22 cellular contexts compared by ENCODE assay signal in the genomic region with DNA sequence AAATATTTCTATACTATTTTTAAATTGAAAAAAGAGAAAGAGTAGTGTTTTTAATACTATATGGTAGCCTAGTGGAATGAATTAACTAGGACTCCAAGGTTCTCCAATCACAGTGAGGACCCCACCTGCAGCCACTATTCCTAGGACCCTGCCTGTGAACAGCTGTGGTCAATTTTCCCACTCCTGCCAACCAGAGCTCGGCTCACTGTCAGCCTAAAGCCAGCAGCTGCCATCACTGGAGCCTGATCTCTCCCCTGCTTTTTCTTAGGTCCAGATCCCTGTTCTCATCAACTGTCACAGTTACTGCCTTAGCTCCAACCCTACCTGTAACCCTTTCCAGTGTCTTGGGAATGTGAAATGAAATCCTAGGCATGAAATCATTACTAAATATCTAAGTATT.
"Had no signal": no experiment of that assay in that cellular context is flagged by ENCODE, and none has a peak within 500 bp of the region (broad histone marks: within the 10 kb centered on the region; RNA-seq: fewer than 3 reads in every experiment).

No MANE protein-coding gene starts in this region.

- DNase-seq: activated B cell treated with CpG ODN at 0.5 μM for 24 hours; activated CD4-positive, alpha-beta T cell treated with anti-CD3 and anti-CD28 coated beads for 1 hour; activated CD4-positive, alpha-beta T cell treated with anti-CD3 and anti-CD28 coated beads, Interleukin-2, amount 10 ng/mL, durations not matched to agents 24 days and 14 days; activated CD4-positive, alpha-beta T cell treated with anti-CD3 and anti-CD28 coated beads, Interleukin-2, amount 50 U/mL, for 48 hours; activated CD8-positive, alpha-beta memory T cell treated with anti-CD3 and anti-CD28 coated beads, Interleukin-2, amount 10 ng/mL, durations not matched to agents 7 days and 5 days; activated gamma-delta T cell; activated naive CD4-positive, alpha-beta T cell treated with anti-CD3 and anti-CD28 coated beads for 36 hours; activated T-cell treated with anti-CD3 and anti-CD28 coated beads, Interleukin-2, amount 50 U/mL, for 4 hours; KG1; NCI-H1048; NCI-H1930; NCI-H2171; NCI-H2227 treated with DMSO at 0.1 percent for 48 hours; NCI-H446 treated with DMSO at 0.1 percent for 48 hours; NCI-H524 treated with DMSO at 0.1 percent for 48 hours; NCI-H748 treated with DMSO at 0.1 percent for 48 hours; Peyer's patch; Right ventricle myocardium superior; T-helper 17 cell; T-helper 9 cell had no signal

- ATAC-seq: activated CD8-positive, alpha-beta memory T cell treated with anti-CD3 and anti-CD28 coated beads, Interleukin-2, amount 10 ng/mL, durations not matched to agents 7 days and 5 days; activated T-cell treated with anti-CD3 and anti-CD28 coated beads, Interleukin-2, amount 50 U/mL, for 4 hours; T-helper 17 cell had no signal

- H3K27ac ChIP-seq: Peyer's patch, RWPE1, SJSA1 had no signal

- H3K4me3 ChIP-seq: Peyer's patch, SJSA1 had no signal

- H3K9me3 ChIP-seq: Peyer's patch, SJSA1 had no signal

- H3K27me3 ChIP-seq: Peyer's patch, SJSA1 had no signal

- H3K4me1 ChIP-seq: Peyer's patch had no signal
